Comparison of ENCODE assay signal across 9 cellular contexts in genomic region chr11:2380807-2381350, GRCh38. TPM values are rescaled to one million over a fixed set of nuclear protein-coding genes. Genes with fewer than 3 reads are reported as not detected.
A peak's percentile ranks its signal among the peaks of the same experiment; 100 is the strongest.
DNase-seq lines count a peak whose midpoint lies in the region; ATAC-seq, FAIRE-seq and TF ChIP-seq lines count a peak whose summit lies in the region.
"Had no signal": no experiment of that assay in that cellular context is flagged by ENCODE, and none has a peak within 500 bp of the region (broad histone marks: within the 10 kb centered on the region; RNA-seq: fewer than 3 reads in every experiment).

No MANE protein-coding gene starts in this region.

- ATAC-seq in HepG2, result no peak
- no peak for ATAC-seq in GM19397 (IDR thresholded peaks at IDR 0.05; ENCODE audit: unreplicated experiment)
- no peak for ATAC-seq in HG02678 (IDR thresholded peaks at IDR 0.05; ENCODE audit: unreplicated experiment)
- no peak for ATAC-seq in GM18870 (IDR thresholded peaks at IDR 0.05; ENCODE audit: unreplicated experiment)

- H3K4me2 ChIP-seq in HepG2 (ENCODE audit: low read depth, low read length), result no peak overlapping the region

- peak in 1 of 2 donors; percentile 45 for TF ChIP-seq RAD21 in liver (IDR thresholded peaks at IDR 0.05)
- TF ChIP-seq RAD21 in HepG2 (CRISPR knock-in tag; IDR thresholded peaks at IDR 0.05), result no peak

- TF ChIP-seq EP300 in HepG2 (IDR thresholded peaks at IDR 0.05; ENCODE audit: low read depth in 2 of 2, low read length in 2 of 2) (no peak), HepG2 (CRISPR knock-in tag; IDR thresholded peaks at IDR 0.05; ENCODE audit: borderline replicate concordance) (no peak)

- no peaks in the 10 kb centered on the region for H3K27me3 Mint-ChIP-seq in activated CD4-positive, alpha-beta memory T cell treated with anti-CD3 and anti-CD28 coated beads, Interleukin-2, amount 10 ng/mL, durations not matched to agents 7 days and 5 days

- H3K9me3 ChIP-seq in liver (ENCODE audit: control insufficient read depth in 4 of 4, low read length in 3 of 4) (no peaks in the 10 kb centered on the region), HepG2 (ENCODE audit: low read length) (no peaks in the 10 kb centered on the region), duodenal mucosa (ENCODE audit: control insufficient read depth in 1 of 2, low read length in 2 of 2) (no peaks in the 10 kb centered on the region), mucosa of stomach (ENCODE audit: control insufficient read depth, low read length) (no peaks in the 10 kb centered on the region)

- H3K36me3 ChIP-seq in liver (ENCODE audit: control insufficient read depth in 4 of 4, insufficient read depth in 3 of 4, low read depth in 1 of 4, low read length in 3 of 4), result no peaks in the 10 kb centered on the region
- H3K36me3 ChIP-seq in HepG2 (replicated peaks in 1 of 2; ENCODE audit: control insufficient read depth in 1 of 2, insufficient read depth in 2 of 2, low read length in 2 of 2), result no peaks in the 10 kb centered on the region
- no peaks in the 10 kb centered on the region for H3K36me3 ChIP-seq in duodenal mucosa (ENCODE audit: control insufficient read depth in 1 of 2, insufficient read depth in 2 of 2, low read length in 2 of 2)
- H3K36me3 ChIP-seq in mucosa of stomach (ENCODE audit: control insufficient read depth, insufficient read depth, low read length), result no peaks in the 10 kb centered on the region

- no TSS peak for BruUV-seq in HepG2 (replicated peaks; lab: Mats Ljungman, UMichigan)

- H3K4me1 ChIP-seq in liver (ENCODE audit: control insufficient read depth in 4 of 4, insufficient read depth in 4 of 4, low read length in 3 of 4), result peaks cover 50 to 77% (median 65%) of the 10 kb centered on the region in 4 donors
- peaks cover 2% of the 10 kb centered on the region; the same call in 1 of the 2 replicates for H3K4me1 ChIP-seq in HepG2 (ENCODE audit: insufficient read depth, low read length)
- H3K4me1 ChIP-seq in duodenal mucosa (ENCODE audit: control insufficient read depth in 1 of 2, insufficient read depth in 2 of 2, low read length in 2 of 2), result peaks cover 72 to 78% of the 10 kb centered on the region in 2 donors
- peaks cover 75% of the 10 kb centered on the region for H3K4me1 ChIP-seq in mucosa of stomach (ENCODE audit: control insufficient read depth, insufficient read depth, low read length)

- TF ChIP-seq CTCF in liver (IDR thresholded peaks at IDR 0.05; ENCODE audit: low read depth, low read length, missing input control), result no peak
- TF ChIP-seq CTCF in HepG2 (CRISPR knock-in tag; IDR thresholded peaks at IDR 0.05), result no peak

- no peak for FAIRE-seq in HepG2 (lab: Jason Lieb, UNC)

- in situ Hi-C loops in HepG2 (cut with HindIII; ENCODE audit: extremely low pct_ligation_motif_present, low pct_unique_long_range_greater_than_20kb), result no loop called here

- no peak overlapping the region for H2AFZ ChIP-seq in HepG2 (ENCODE audit: low read length)

- peaks cover 15% of the 10 kb centered on the region for H3K36me3 Mint-ChIP-seq in activated CD4-positive, alpha-beta memory T cell treated with anti-CD3 and anti-CD28 coated beads, Interleukin-2, amount 10 ng/mL, durations not matched to agents 7 days and 5 days (ENCODE audit: low read depth)

- H3K27ac Mint-ChIP-seq in activated CD4-positive, alpha-beta memory T cell treated with anti-CD3 and anti-CD28 coated beads, Interleukin-2, amount 10 ng/mL, durations not matched to agents 7 days and 5 days, result no peak overlapping the region

- peak overlapping the region; percentile 15 to 17 for H3K9ac ChIP-seq in liver (ENCODE audit: low read depth in 1 of 2, low read length in 2 of 2)
- no peak overlapping the region for H3K9ac ChIP-seq in HepG2 (ENCODE audit: insufficient read depth, low read depth, low read length)
- peak overlapping the region; percentile 47 to 51 for H3K9ac ChIP-seq in duodenal mucosa (ENCODE audit: low read depth in 1 of 2, low read length in 2 of 2)
- H3K9ac ChIP-seq in mucosa of stomach (ENCODE audit: low read length), result peak overlapping the region; percentile 25

- peaks cover 63% of the 10 kb centered on the region for H3K4me1 Mint-ChIP-seq in activated CD4-positive, alpha-beta memory T cell treated with anti-CD3 and anti-CD28 coated beads, Interleukin-2, amount 10 ng/mL, durations not matched to agents 7 days and 5 days

- H3K4me3 ChIP-seq in liver (ENCODE audit: low read depth in 1 of 3, low read length in 3 of 3) (peak overlapping the region; percentile 66 to 85 (median 73)), HepG2 (replicated peaks in 1 of 3; ENCODE audit: insufficient read depth in 1 of 3, low read depth in 2 of 3, low read length in 3 of 3) (no peak overlapping the region), duodenal mucosa (ENCODE audit: low read depth in 1 of 2, low read length in 2 of 2) (peak overlapping the region; percentile 29 to 50), mucosa of stomach (ENCODE audit: low read length) (no peak overlapping the region)
- H3K4me3 ChIP-seq: SK-N-MC had no signal

- intact Hi-C loops in HepG2 (cut with micrococcal nuclease; ENCODE audit: unreplicated experiment), result no loop called here

- WGBS in liver, result 18% methylated on average over 20 of the region's 20 CpGs
- 0% methylated on average over 3 of the region's 20 CpGs for WGBS in HepG2 (ENCODE audit: low lambda C conversion rate)

- no peak for DNase-seq in HepG2 (ENCODE audit: low spot score)
- no peak for DNase-seq in activated CD4-positive, alpha-beta memory T cell treated with anti-CD3 and anti-CD28 coated beads, Interleukin-2, amount 10 ng/mL, durations not matched to agents 7 days and 5 days

- POLR2A ChIA-PET in HepG2 (lab: Yijun Ruan, JAX), result no interaction called here
- POLR2A ChIA-PET in activated CD4-positive, alpha-beta memory T cell treated with anti-CD3 and anti-CD28 coated beads, Interleukin-2, amount 10 ng/mL, durations not matched to agents 7 days and 5 days (lab: Charles Lee), result interaction anchor here (1.2 kb wide), 1 partner anchor 75 kb away, joined by 5 read pairs; no protein-coding TSS in a partner anchor

- H3K4me3 Mint-ChIP-seq in activated CD4-positive, alpha-beta memory T cell treated with anti-CD3 and anti-CD28 coated beads, Interleukin-2, amount 10 ng/mL, durations not matched to agents 7 days and 5 days, result no peak overlapping the region

- H3K79me2 ChIP-seq in HepG2 (ENCODE audit: insufficient read depth, low read length), result no peaks in the 10 kb centered on the region

- H4K20me1 ChIP-seq in HepG2 (ENCODE audit: insufficient read depth, low read length), result no peaks in the 10 kb centered on the region

- no peaks in the 10 kb centered on the region for H3K9me3 Mint-ChIP-seq in activated CD4-positive, alpha-beta memory T cell treated with anti-CD3 and anti-CD28 coated beads, Interleukin-2, amount 10 ng/mL, durations not matched to agents 7 days and 5 days

- CTCF ChIA-PET in HepG2 (lab: Yijun Ruan, JAX; ENCODE audit: low intra/inter-chr PET ratio, low total read pairs), result no interaction called here
- CTCF ChIA-PET in activated CD4-positive, alpha-beta memory T cell treated with anti-CD3 and anti-CD28 coated beads, Interleukin-2, amount 10 ng/mL, durations not matched to agents 7 days and 5 days (lab: Charles Lee), result no interaction called here

- TF ChIP-seq POLR2A in HepG2 (IDR thresholded peaks at IDR 0.05; ENCODE audit: insufficient read depth in 1 of 2, low read depth in 2 of 2, low read length in 2 of 2), result no peak

- H3K27me3 ChIP-seq in liver (ENCODE audit: control insufficient read depth in 4 of 4, insufficient read depth in 4 of 4, low read length in 3 of 4), result no peaks in the 10 kb centered on the region
- peaks cover 10 to 69% of the 10 kb centered on the region in 2 experiments; a peak in 4 of 5 replicates for H3K27me3 ChIP-seq in HepG2 (ENCODE audit: control insufficient read depth in 1 of 2, insufficient read depth in 2 of 2, low read length in 2 of 2)
- no peaks in the 10 kb centered on the region for H3K27me3 ChIP-seq in duodenal mucosa (ENCODE audit: control insufficient read depth in 1 of 2, insufficient read depth in 2 of 2, low read length in 2 of 2)
- no peaks in the 10 kb centered on the region for H3K27me3 ChIP-seq in mucosa of stomach (ENCODE audit: control insufficient read depth, insufficient read depth, low read length)

- H3K27ac ChIP-seq in liver (ENCODE audit: low read depth in 1 of 2, low read length in 2 of 2) (peak overlapping the region; percentile 91 to 93), HepG2 (ENCODE audit: extremely low read length, insufficient read depth, low read length) (no peak overlapping the region), duodenal mucosa (ENCODE audit: low read depth, low read length) (peak overlapping the region; percentile 65)
- H3K27ac ChIP-seq: SK-N-MC had no signal

RNA-seq across cellular contexts. Expression of gene CD81, which starts 3.8 kb away (rescaled TPM):
- 100 to 1,000 TPM in 1 of 2 donors, 10 to 100 TPM in 1; 76.9 to 190 TPM for total RNA-seq in liver
- polyA plus RNA-seq in liver, result 100 to 1,000 TPM; 139 to 712 TPM
- total RNA-seq in HepG2 (2016; rRNA removed; fragmentation: Illumina TruSeq; extraction: Trizol), result not detected in 2 replicates
- total RNA-seq in HepG2 (2016; cell fraction: cytosol; rRNA removed; fragmentation: Illumina TruSeq; extraction: Trizol; ENCODE audit: low read depth), result not detected in 2 replicates
- not detected in 2 replicates for total RNA-seq in HepG2 (2016; cell fraction: insoluble cytoplasmic fraction; rRNA removed; fragmentation: Illumina TruSeq; extraction: Trizol)
- total RNA-seq in HepG2 (2016; cell fraction: membrane; rRNA removed; fragmentation: Illumina TruSeq; extraction: Trizol), result not detected in 2 replicates
- not detected in 2 replicates for total RNA-seq in HepG2 (2016; cell fraction: nucleus; rRNA removed; fragmentation: Illumina TruSeq; extraction: Trizol)
- not detected in 2 replicates for polyA plus RNA-seq in HepG2 (2011; rRNA removed)
- 0.05 TPM in 2 replicates for polyA plus RNA-seq in HepG2 (2011; cell fraction: cytosol; rRNA removed)
- 0.26 TPM in 1 of 2 replicates, not detected in the other for polyA plus RNA-seq in HepG2 (2011; cell fraction: nucleus; rRNA removed)
- not detected in 2 replicates for polyA plus RNA-seq in HepG2 (2012)
- not detected in 2 replicates for polyA plus RNA-seq in HepG2 (2016; cell fraction: cytosol; fragmentation: Illumina TruSeq; extraction: Trizol; ENCODE audit: low read depth)
- polyA plus RNA-seq in HepG2 (2016; cell fraction: insoluble cytoplasmic fraction; fragmentation: Illumina TruSeq; extraction: Trizol; ENCODE audit: low read depth), result not detected in 2 replicates
- not detected in 2 replicates for polyA plus RNA-seq in HepG2 (2016; cell fraction: membrane; fragmentation: Illumina TruSeq; extraction: Trizol; ENCODE audit: low read depth)
- polyA plus RNA-seq in HepG2 (2016; cell fraction: nucleus; fragmentation: Illumina TruSeq; extraction: Trizol; ENCODE audit: insufficient read depth, low read depth), result not detected in 2 replicates
- polyA minus RNA-seq in HepG2 (2011; rRNA and poly(A)+ RNA removed; ENCODE audit: low replicate concordance), result 0.72 and 103 TPM in 2 replicates
- polyA minus RNA-seq in HepG2 (2011; cell fraction: cytosol; rRNA and poly(A)+ RNA removed), result 0.70 TPM in 1 of 2 replicates, not detected in the other
- 0.52 TPM in 1 of 2 replicates, not detected in the other for polyA minus RNA-seq in HepG2 (2011; cell fraction: nucleus; rRNA and poly(A)+ RNA removed)
- 100 to 1,000 TPM; 192 TPM for total RNA-seq in activated CD4-positive, alpha-beta memory T cell treated with anti-CD3 and anti-CD28 coated beads, Interleukin-2, amount 10 ng/mL, durations not matched to agents 7 days and 5 days

RNA-seq across cellular contexts. Expression of gene TSSC4, which starts 19.7 kb away (rescaled TPM):
- total RNA-seq in liver, result 10 to 100 TPM; 16.6 to 18.5 TPM
- polyA plus RNA-seq in liver, result 10 to 100 TPM; 15.8 to 19.1 TPM
- total RNA-seq in HepG2 (2016; rRNA removed; fragmentation: Illumina TruSeq; extraction: Trizol), result 51.5 and 58.6 TPM in 2 replicates
- total RNA-seq in HepG2 (2016; cell fraction: cytosol; rRNA removed; fragmentation: Illumina TruSeq; extraction: Trizol; ENCODE audit: low read depth), result 48.9 and 55.7 TPM in 2 replicates
- 51.6 and 61.0 TPM in 2 replicates for total RNA-seq in HepG2 (2016; cell fraction: insoluble cytoplasmic fraction; rRNA removed; fragmentation: Illumina TruSeq; extraction: Trizol)
- total RNA-seq in HepG2 (2016; cell fraction: membrane; rRNA removed; fragmentation: Illumina TruSeq; extraction: Trizol), result 52.4 and 71.0 TPM in 2 replicates
- 29.5 and 34.5 TPM in 2 replicates for total RNA-seq in HepG2 (2016; cell fraction: nucleus; rRNA removed; fragmentation: Illumina TruSeq; extraction: Trizol)
- 16.2 and 20.5 TPM in 2 replicates for polyA plus RNA-seq in HepG2 (2011; rRNA removed)
- polyA plus RNA-seq in HepG2 (2011; cell fraction: cytosol; rRNA removed), result 13.8 and 24.4 TPM in 2 replicates
- polyA plus RNA-seq in HepG2 (2011; cell fraction: nucleus; rRNA removed), result 33.5 and 35.1 TPM in 2 replicates
- polyA plus RNA-seq in HepG2 (2012), result 17.3 and 21.8 TPM in 2 replicates
- 29.9 and 32.8 TPM in 2 replicates for polyA plus RNA-seq in HepG2 (2016; cell fraction: cytosol; fragmentation: Illumina TruSeq; extraction: Trizol; ENCODE audit: low read depth)
- polyA plus RNA-seq in HepG2 (2016; cell fraction: insoluble cytoplasmic fraction; fragmentation: Illumina TruSeq; extraction: Trizol; ENCODE audit: low read depth), result 34.6 and 35.0 TPM in 2 replicates
- 34.0 and 36.0 TPM in 2 replicates for polyA plus RNA-seq in HepG2 (2016; cell fraction: membrane; fragmentation: Illumina TruSeq; extraction: Trizol; ENCODE audit: low read depth)
- 42.1 and 44.0 TPM in 2 replicates for polyA plus RNA-seq in HepG2 (2016; cell fraction: nucleus; fragmentation: Illumina TruSeq; extraction: Trizol; ENCODE audit: insufficient read depth, low read depth)
- 19.1 and 32.1 TPM in 2 replicates for polyA minus RNA-seq in HepG2 (2011; rRNA and poly(A)+ RNA removed; ENCODE audit: low replicate concordance)
- polyA minus RNA-seq in HepG2 (2011; cell fraction: cytosol; rRNA and poly(A)+ RNA removed), result 12.8 and 15.7 TPM in 2 replicates
- 26.6 and 27.8 TPM in 2 replicates for polyA minus RNA-seq in HepG2 (2011; cell fraction: nucleus; rRNA and poly(A)+ RNA removed)
- total RNA-seq in activated CD4-positive, alpha-beta memory T cell treated with anti-CD3 and anti-CD28 coated beads, Interleukin-2, amount 10 ng/mL, durations not matched to agents 7 days and 5 days, result 10 to 100 TPM; 46.4 to 46.5 TPM

Comparison
In these comparisons a context has a peak if more than half of its experiments do, and no peak if none do; other contexts are left out.
1. H3K4me3 ChIP-seq: peak in liver (3 of 3) and duodenal mucosa (2 of 2); none in HepG2 (0 of 3) and mucosa of stomach (single experiment).
2. RNA of gene CD81, which starts 3.8 kb away (total RNA-seq): 192 TPM in activated CD4-positive, alpha-beta memory T cell treated with anti-CD3 and anti-CD28 coated beads, Interleukin-2, amount 10 ng/mL, durations not matched to agents 7 days and 5 days and 76.9 to 190 TPM in liver; not detected in HepG2; every median in the first group is over 10 times any median in the second.